Comparison of ENCODE assay signal across 7 cellular contexts in genomic region chr12:68020699-68021098, GRCh38. TPM values are rescaled to one million over a fixed set of nuclear protein-coding genes. Genes with fewer than 3 reads are reported as not detected.
"Had no signal": no experiment of that assay in that cellular context is flagged by ENCODE, and none has a peak within 500 bp of the region (broad histone marks: within the 10 kb centered on the region; RNA-seq: fewer than 3 reads in every experiment).

No MANE protein-coding gene starts in this region.

- H3K4me3 Mint-ChIP-seq: GM23338, H9 had no signal

- H3K9me3 Mint-ChIP-seq: GM23338, H9 had no signal

- H3K4me3 ChIP-seq: GM23338, K562 had no signal

- DNase-seq: H9, HCEC 1CT, IMR-90 had no signal

- H3K4me1 Mint-ChIP-seq: GM23338, H9 had no signal

- H3K4me2 ChIP-seq: GM23338 had no signal

- ATAC-seq: GM23338, K562 had no signal

- H3K27ac Mint-ChIP-seq: GM23338, H9 had no signal

RNA-seq across cellular contexts. Expression of gene IFNG-AS1, which starts 31.5 kb away (rescaled TPM):
- total RNA-seq: GM23338, H1, H9, HT-29, IMR-90, K562 had no signal
- polyA plus RNA-seq: GM23338, H1, IMR-90, K562 had no signal
